ENCODE assay signal across 8 cellular contexts in the genomic region with DNA sequence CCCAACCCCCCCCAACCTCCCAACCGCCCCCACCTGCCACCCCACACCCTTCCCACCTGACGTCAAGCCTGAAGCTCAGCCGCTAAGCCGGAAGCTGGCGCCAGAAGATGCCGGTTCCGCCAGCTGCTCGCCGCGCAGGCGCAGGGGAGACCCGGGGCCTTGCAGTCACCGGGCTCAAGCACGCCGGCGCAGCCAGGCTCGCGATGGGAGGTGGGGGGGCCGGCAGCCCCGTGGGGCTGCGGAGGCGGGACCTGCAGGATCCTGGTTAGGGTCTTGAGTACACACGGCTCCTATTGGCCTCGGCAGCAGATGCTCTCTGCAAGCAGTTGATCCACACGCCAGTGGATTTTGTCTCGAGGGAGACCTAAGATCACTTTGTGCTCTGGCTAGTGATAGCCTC.
DNase-seq lines count a peak whose midpoint lies in the region; ATAC-seq, FAIRE-seq and TF ChIP-seq lines count a peak whose summit lies in the region.

Gene LIG4, minus strand, starts transcription at position 109 of the 400 bp plus-strand sequence. CDS start 4,268 bp downstream, outside the sequence.

- H3K9me3 ChIP-seq in Loucy (ENCODE audit: insufficient read depth, low read depth, low read length) (no peaks in the 10 kb centered on the region), RWPE2 (ENCODE audit: severe bottlenecking) (no peaks in the 10 kb centered on the region)

- H3K27ac Mint-ChIP-seq in nephron progenitor cell = no peak within 1 kb of the TSS
- peak within 1 kb of the TSS; percentile 88 for H3K27ac Mint-ChIP-seq in stimulated activated naive CD8-positive, alpha-beta T cell treated with anti-CD3 and anti-CD28 coated beads, Interleukin-15, Interleukin-2, amounts not matched to agents 100 ng/mL and 50 ng/mL, for 24 hours

- H3K4me3 Mint-ChIP-seq in nephron progenitor cell = peak within 1 kb of the TSS; percentile 89
- peak within 1 kb of the TSS; percentile 88 for H3K4me3 Mint-ChIP-seq in stimulated activated naive CD8-positive, alpha-beta T cell treated with anti-CD3 and anti-CD28 coated beads, Interleukin-15, Interleukin-2, amounts not matched to agents 100 ng/mL and 50 ng/mL, for 24 hours

- H3K4me3 ChIP-seq in Loucy (ENCODE audit: low read length, poor library complexity, severe bottlenecking) (peak within 1 kb of the TSS; percentile 99), RWPE2 (ENCODE audit: severe bottlenecking) (peak within 1 kb of the TSS; percentile 33)

- peaks cover 3% of the 10 kb centered on the region for H3K27me3 Mint-ChIP-seq in nephron progenitor cell (ENCODE audit: low read depth, poor library complexity)
- H3K27me3 Mint-ChIP-seq in stimulated activated naive CD8-positive, alpha-beta T cell treated with anti-CD3 and anti-CD28 coated beads, Interleukin-15, Interleukin-2, amounts not matched to agents 100 ng/mL and 50 ng/mL, for 24 hours = no peaks in the 10 kb centered on the region

- DNase-seq in ELF-1 (ENCODE audit: low read depth, low spot score) = peak; percentile 95
- peak; percentile 99 for DNase-seq in H54 (ENCODE audit: insufficient read length, low spot score)
- DNase-seq in RWPE2 (ENCODE audit: low spot score) = peak; percentile 90
- peak; percentile 85 for DNase-seq in activated effector memory CD4-positive, alpha-beta T cell treated with Interleukin-2 at 50 U/mL for 16 hours
- DNase-seq in fibroblast of the conjunctiva (ENCODE audit: low read depth) = peak; percentile 90
- DNase-seq in nephron progenitor cell = peak; percentile 93

- no peaks in the 10 kb centered on the region for H3K36me3 Mint-ChIP-seq in nephron progenitor cell (ENCODE audit: low read depth)
- peaks cover 32% of the 10 kb centered on the region for H3K36me3 Mint-ChIP-seq in stimulated activated naive CD8-positive, alpha-beta T cell treated with anti-CD3 and anti-CD28 coated beads, Interleukin-15, Interleukin-2, amounts not matched to agents 100 ng/mL and 50 ng/mL, for 24 hours (ENCODE audit: low read depth)

- no peaks in the 10 kb centered on the region for H3K9me2 ChIP-seq in Loucy (replicated peaks; ENCODE audit: low read depth, low read length)

- H3K79me2 ChIP-seq in Loucy (ENCODE audit: insufficient read depth, low read length) = peaks cover 44% of the 10 kb centered on the region

- H3K27me3 ChIP-seq in Loucy (ENCODE audit: insufficient read depth, low read length, poor library complexity, severe bottlenecking) = no peaks in the 10 kb centered on the region
- H3K27me3 ChIP-seq in RWPE2 (ENCODE audit: insufficient read depth, poor library complexity, severe bottlenecking) = no peaks in the 10 kb centered on the region

- H3K36me3 ChIP-seq in Loucy (ENCODE audit: insufficient read depth, low read length) (no peaks in the 10 kb centered on the region), RWPE2 (ENCODE audit: low read depth) (peaks cover 14% of the 10 kb centered on the region)

- H3F3A ChIP-seq in Loucy (ENCODE audit: low read depth) = 0 out of 2 replicates have a peak, but pooled peaks cover 5% of the 10 kb centered on the region

- FAIRE-seq in H54 (lab: Jason Lieb, UNC) = peak; percentile 95

- peak; percentile 69 for ATAC-seq in RWPE2 (ENCODE audit: low read depth)

- H3K4me1 ChIP-seq in Loucy (ENCODE audit: insufficient read depth, low read length, poor library complexity, severe bottlenecking) (peaks cover 49% of the 10 kb centered on the region), RWPE2 (ENCODE audit: insufficient read depth, poor library complexity, severe bottlenecking) (peaks cover 19% of the 10 kb centered on the region)

- peak within 1 kb of the TSS; percentile 100 for H3K4me2 ChIP-seq in Loucy (ENCODE audit: low read depth, low read length, poor library complexity, severe bottlenecking)

- peak within 1 kb of the TSS; percentile 18 for H3K27ac ChIP-seq in RWPE2 (ENCODE audit: poor library complexity, severe bottlenecking)

- H3K4me1 Mint-ChIP-seq in nephron progenitor cell = peaks cover 44% of the 10 kb centered on the region
- peaks cover 54% of the 10 kb centered on the region for H3K4me1 Mint-ChIP-seq in stimulated activated naive CD8-positive, alpha-beta T cell treated with anti-CD3 and anti-CD28 coated beads, Interleukin-15, Interleukin-2, amounts not matched to agents 100 ng/mL and 50 ng/mL, for 24 hours (ENCODE audit: low read depth)

- H4K20me1 ChIP-seq in Loucy (ENCODE audit: insufficient read depth, low read length, poor library complexity, severe bottlenecking) = peaks cover 19% of the 10 kb centered on the region

- peak within 1 kb of the TSS; percentile 82 for H2AFZ ChIP-seq in Loucy (ENCODE audit: low read length)

- no peaks in the 10 kb centered on the region for H3K9me3 Mint-ChIP-seq in nephron progenitor cell
- peaks cover 8% of the 10 kb centered on the region for H3K9me3 Mint-ChIP-seq in stimulated activated naive CD8-positive, alpha-beta T cell treated with anti-CD3 and anti-CD28 coated beads, Interleukin-15, Interleukin-2, amounts not matched to agents 100 ng/mL and 50 ng/mL, for 24 hours

- no peak for TF ChIP-seq CTCF in Loucy (conservative IDR thresholded peaks at IDR 0.05; ENCODE audit: low read length)
- TF ChIP-seq CTCF in RWPE2 (IDR thresholded peaks at IDR 0.05; ENCODE audit: poor library complexity, severe bottlenecking) = no peak
- TF ChIP-seq CTCF in nephron progenitor cell (IDR thresholded peaks at IDR 0.05) = no peak

- peak; percentile 53; the same call in 1 of the 2 replicates for TF ChIP-seq POLR2A in H54 (IDR thresholded peaks at IDR 0.05; ENCODE audit: low read depth, low read length)

- peak within 1 kb of the TSS; percentile 79 for H3K9ac ChIP-seq in Loucy (ENCODE audit: low read depth, low read length, poor library complexity, severe bottlenecking)

Comparison
In these comparisons a context has a peak if more than half of its experiments do, and no peak if none do; other contexts are left out.
1. Peak in every context shown above with its lines: DNase-seq, ATAC-seq, H3K4me3 ChIP-seq and H3K27ac ChIP-seq.